14 cellular contexts compared by ENCODE assay signal in genomic region chr7:141695803-141696289, GRCh38. TPM values are rescaled to one million over a fixed set of nuclear protein-coding genes. Genes with fewer than 3 reads are reported as not detected.
DNase-seq lines count a peak whose midpoint lies in the region; ATAC-seq, FAIRE-seq and TF ChIP-seq lines count a peak whose summit lies in the region.
"Had no signal": no experiment of that assay in that cellular context is flagged by ENCODE, and none has a peak within 500 bp of the region (broad histone marks: within the 10 kb centered on the region; RNA-seq: fewer than 3 reads in every experiment).

No MANE protein-coding gene starts in this region.

- H3K36me3 Mint-ChIP-seq in activated naive CD8-positive, alpha-beta T cell treated with anti-CD3 and anti-CD28 coated beads, Interleukin-2, amount 50 U/mL, for 24 hours (ENCODE audit: low read depth), result peaks cover 2% of the 10 kb centered on the region

- no peak overlapping the region for H3K27ac Mint-ChIP-seq in activated naive CD8-positive, alpha-beta T cell treated with anti-CD3 and anti-CD28 coated beads, Interleukin-2, amount 50 U/mL, for 24 hours
- H3K27ac Mint-ChIP-seq: activated CD4-positive, alpha-beta T cell treated with anti-CD3 and anti-CD28 coated beads for 36 hours had no signal

- FAIRE-seq in bronchial epithelial cell (lab: Jason Lieb, UNC), result peak; percentile 92
- FAIRE-seq: endothelial cell of umbilical vein had no signal

- no peaks in the 10 kb centered on the region for H3K9me3 Mint-ChIP-seq in activated naive CD8-positive, alpha-beta T cell treated with anti-CD3 and anti-CD28 coated beads, Interleukin-2, amount 50 U/mL, for 24 hours
- H3K9me3 Mint-ChIP-seq: brain had no signal

- no peaks in the 10 kb centered on the region for H3K27me3 Mint-ChIP-seq in activated naive CD8-positive, alpha-beta T cell treated with anti-CD3 and anti-CD28 coated beads, Interleukin-2, amount 50 U/mL, for 24 hours
- H3K27me3 Mint-ChIP-seq: activated CD4-positive, alpha-beta T cell treated with anti-CD3 and anti-CD28 coated beads for 36 hours; brain had no signal

- no peak for TF ChIP-seq CTCF in bronchial epithelial cell (IDR thresholded peaks at IDR 0.05; ENCODE audit: insufficient read depth, low read length, severe bottlenecking)

- no peak overlapping the region for H3K4me3 Mint-ChIP-seq in activated naive CD8-positive, alpha-beta T cell treated with anti-CD3 and anti-CD28 coated beads, Interleukin-2, amount 50 U/mL, for 24 hours
- H3K4me3 Mint-ChIP-seq: activated CD4-positive, alpha-beta T cell treated with anti-CD3 and anti-CD28 coated beads for 36 hours had no signal

- peaks cover 54% of the 10 kb centered on the region for H3K4me1 Mint-ChIP-seq in activated naive CD8-positive, alpha-beta T cell treated with anti-CD3 and anti-CD28 coated beads, Interleukin-2, amount 50 U/mL, for 24 hours

- DNase-seq in NAMALWA (ENCODE audit: low spot score), result peak; percentile 14
- peak; percentile 73 for DNase-seq in bronchial epithelial cell (ENCODE audit: low read depth)
- peak; percentile 18 for DNase-seq in renal cortical epithelial cell (ENCODE audit: low read depth)
- no peak for DNase-seq in middle frontal gyrus (ENCODE audit: extremely low spot score, low spot score)
- no peak for DNase-seq in activated naive CD8-positive, alpha-beta T cell treated with anti-CD3 and anti-CD28 coated beads, Interleukin-2, amount 50 U/mL, for 24 hours
- DNase-seq: activated CD4-positive, alpha-beta T cell treated with anti-CD3 and anti-CD28 coated beads for 36 hours; Calu3; stimulated activated CD4-positive, alpha-beta T cell treated with anti-CD3 and anti-CD28 coated beads, Interleukin-4, amount 100 ng/mL, for 24 hours had no signal

- H3K27me3 ChIP-seq in bronchial epithelial cell (ENCODE audit: control insufficient read depth, insufficient read depth, low read length), result no peaks in the 10 kb centered on the region

- H3K4me3 ChIP-seq in bronchial epithelial cell (ENCODE audit: low read depth, low read length), result no peak overlapping the region

- ATAC-seq in GM18861 (IDR thresholded peaks at IDR 0.05; ENCODE audit: unreplicated experiment) (peak; percentile 37), GM21723 (IDR thresholded peaks at IDR 0.05; ENCODE audit: unreplicated experiment) (no peak)
- no peak for ATAC-seq in activated naive CD8-positive, alpha-beta T cell treated with anti-CD3 and anti-CD28 coated beads, Interleukin-2, amount 50 U/mL, for 24 hours
- ATAC-seq: activated CD4-positive, alpha-beta T cell treated with anti-CD3 and anti-CD28 coated beads for 36 hours; SK-N-SH treated with all-trans-retinoic acid at 6 μM for 48 hours had no signal

- no peaks in the 10 kb centered on the region for H3K36me3 ChIP-seq in bronchial epithelial cell (ENCODE audit: control insufficient read depth, insufficient read depth, low read length)

RNA-seq across cellular contexts. Expression of gene DENND11, which starts 6.1 kb away (rescaled TPM):
- total RNA-seq in bronchial epithelial cell (19.2 and 21.8 TPM in 2 replicates), renal cortical epithelial cell (12.3 and 17.6 TPM in 2 replicates)

RNA-seq across cellular contexts. Expression of gene WEE2, which starts 12.3 kb away (rescaled TPM):
- total RNA-seq in bronchial epithelial cell (not detected in 2 replicates), renal cortical epithelial cell (under 0.01 TPM in 1 of 2 replicates, not detected in the other)
- total RNA-seq: activated CD4-positive, alpha-beta T cell treated with anti-CD3 and anti-CD28 coated beads for 36 hours; Calu3; endothelial cell of umbilical vein; mesenteric fat pad had no signal

RNA-seq across cellular contexts. Expression of gene SSBP1, which starts 42.3 kb away (rescaled TPM):
- total RNA-seq in bronchial epithelial cell (126 and 162 TPM in 2 replicates), renal cortical epithelial cell (150 and 257 TPM in 2 replicates)

Comparison
In these comparisons a context has a peak if more than half of its experiments do, and no peak if none do; other contexts are left out.
1. DNase-seq: peak in NAMALWA (single experiment), bronchial epithelial cell (single experiment) and renal cortical epithelial cell (single experiment); none in middle frontal gyrus (single experiment) and activated naive CD8-positive, alpha-beta T cell treated with anti-CD3 and anti-CD28 coated beads, Interleukin-2, amount 50 U/mL, for 24 hours (single experiment).